13 cellular contexts compared by ENCODE assay signal in the genomic region with DNA sequence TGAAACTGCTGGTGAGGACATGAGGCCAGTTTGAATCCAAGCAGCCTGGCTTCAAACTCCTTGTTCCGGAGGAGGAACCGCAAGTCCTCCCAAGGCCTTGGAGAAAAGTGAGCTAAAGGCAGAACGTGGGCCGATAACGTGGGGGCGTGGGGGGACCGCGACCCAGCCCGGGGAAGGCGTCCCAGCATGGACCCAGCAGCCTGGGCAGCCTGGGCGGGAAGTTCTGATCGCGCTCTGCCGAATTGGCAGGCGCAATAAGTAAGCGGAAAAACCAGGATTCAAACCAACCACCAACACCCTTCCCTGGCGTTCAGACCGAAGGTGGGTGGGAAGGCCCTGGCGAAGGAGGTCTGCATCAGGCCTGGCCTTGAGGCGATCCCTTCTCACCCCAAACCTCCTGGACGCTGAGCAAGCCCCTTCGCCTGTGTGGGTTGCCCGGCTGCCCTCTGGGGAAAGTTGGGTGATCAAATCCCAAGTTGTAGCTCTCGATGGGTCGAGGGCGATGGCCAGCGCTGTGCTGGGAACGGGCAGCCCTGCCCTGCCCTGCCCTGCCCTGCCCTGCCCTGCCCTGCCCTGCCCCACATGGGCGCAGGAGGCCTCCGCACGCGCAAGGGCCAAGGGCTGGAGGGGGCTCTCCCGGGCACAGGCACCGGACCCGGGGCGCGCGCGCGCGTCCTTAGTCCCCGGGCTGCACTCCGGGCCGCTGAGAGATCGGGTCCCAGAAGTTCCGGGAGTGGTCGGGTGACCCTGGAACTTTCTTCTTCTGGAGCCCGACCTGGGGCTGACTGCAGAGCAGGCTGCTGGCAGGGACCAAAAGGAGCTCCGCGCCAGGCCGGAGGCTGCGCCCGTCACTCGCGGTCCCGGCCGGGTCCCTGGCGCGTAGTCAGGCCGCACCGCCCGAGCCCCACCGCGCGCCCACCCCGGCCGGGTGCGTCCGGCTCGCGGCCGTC. TPM values are rescaled to one million over a fixed set of nuclear protein-coding genes. Genes with fewer than 3 reads are reported as not detected.
DNase-seq lines count a peak whose midpoint lies in the region; ATAC-seq, FAIRE-seq and TF ChIP-seq lines count a peak whose summit lies in the region.
"Had no signal": no experiment of that assay in that cellular context is flagged by ENCODE, and none has a peak within 500 bp of the region (broad histone marks: within the 10 kb centered on the region; RNA-seq: fewer than 3 reads in every experiment).

No MANE protein-coding gene starts in this region.

- H3K36me3 ChIP-seq in ES-I3 (ENCODE audit: insufficient read depth, low read length), result no peaks in the 10 kb centered on the region; the same call in 1 of the 2 replicates
- H3K36me3 ChIP-seq in breast epithelium, result no peaks in the 10 kb centered on the region

- H3K4me1 ChIP-seq in ES-I3 (ENCODE audit: insufficient read depth, low read length), result no peaks in the 10 kb centered on the region
- H3K4me1 ChIP-seq in breast epithelium, result no peaks in the 10 kb centered on the region

- intact Hi-C loops in breast epithelium (cut with DNase I; ENCODE audit: low total_unique reads), result no loop called here

- H3K27ac ChIP-seq in breast epithelium, result peak overlapping the region in 1 of 2 donors; percentile 45

- ATAC-seq in GM19395 (IDR thresholded peaks at IDR 0.05; ENCODE audit: unreplicated experiment), result no peak

- H3K4me3 ChIP-seq in breast epithelium, result peak overlapping the region; percentile 51 to 75 (median 60)

- H3K9me3 ChIP-seq in ES-I3 (ENCODE audit: control insufficient read depth, insufficient read depth, low read length), result no peaks in the 10 kb centered on the region
- no peaks in the 10 kb centered on the region for H3K9me3 ChIP-seq in breast epithelium

- no peak for FAIRE-seq in GM12891 (lab: Jason Lieb, UNC)

- DNase-seq in breast epithelium (ENCODE audit: low spot score in 2 of 2) (no peak), iPS-NIHi7 (ENCODE audit: extremely low spot score) (peak; percentile 67), retina (peak; percentile 30), NCI-H446 treated with DMSO at 0.1 percent for 48 hours (lab: John Stamatoyannopoulos, UW) (no peak), GM12891 (ENCODE audit: insufficient read length, low spot score) (no peak)
- DNase-seq in stimulated activated naive CD4-positive, alpha-beta T cell treated with Interleukin-2 at 50 U/mL for 16 hours (lab: John Stamatoyannopoulos, UW), result no peak
- DNase-seq: activated CD4-positive, alpha-beta memory T cell treated with anti-CD3 and anti-CD28 coated beads, Interleukin-2, amount 10 ng/mL, durations not matched to agents 7 days and 5 days; immature natural killer cell; NCI-H1436 treated with DMSO at 0.1 percent for 48 hours; stimulated activated CD4-positive, alpha-beta T cell treated with anti-CD3 and anti-CD28 coated beads, Interleukin-2, amount 100 ng/mL, for 48 hours had no signal

- TF ChIP-seq CTCF in breast epithelium (IDR thresholded peaks at IDR 0.05), result no peak

- H3K27me3 ChIP-seq in breast epithelium, result peaks cover 0 to 15% of the 10 kb centered on the region in 2 donors

- H3K9ac ChIP-seq in ES-I3 (ENCODE audit: low read depth, low read length), result peak overlapping the region; percentile 64

- TF ChIP-seq POLR2A in breast epithelium (IDR thresholded peaks at IDR 0.05) (no peak), GM12891 (IDR thresholded peaks at IDR 0.05; ENCODE audit: low read depth, low read length) (no peak)

TF ChIP-seq in GM12891, 5 proteins besides CTCF, POLR2A, EP300 and RAD21:
- TF ChIP-seq POU2F2 (IDR thresholded peaks at IDR 0.05; ENCODE audit: low read depth, low read length), result no peak
- TF ChIP-seq SPI1 (IDR thresholded peaks at IDR 0.05; ENCODE audit: low read depth, low read length), result no peak
- TF ChIP-seq PAX5 (IDR thresholded peaks at IDR 0.05; ENCODE audit: insufficient read depth, low read length, severe bottlenecking), result no peak
- TF ChIP-seq TAF1 (IDR thresholded peaks at IDR 0.05; ENCODE audit: low read depth, low read length), result no peak
- TF ChIP-seq POLR2AphosphoS5 (IDR thresholded peaks at IDR 0.05; ENCODE audit: low read depth, low read length), result no peak

RNA-seq across cellular contexts. Expression of gene SLC22A3, which starts 0.6 kb away (rescaled TPM):
- 10 to 100 TPM in 1 of 3 donors, 1 to 10 TPM in 2; 3.4 to 13.1 (median 5.9) TPM for total RNA-seq in breast epithelium
- not detected for polyA plus RNA-seq in GM12891 (2012; ENCODE audit: low read depth, missing spikeins)
- total RNA-seq: activated CD4-positive, alpha-beta memory T cell treated with anti-CD3 and anti-CD28 coated beads, Interleukin-2, amount 10 ng/mL, durations not matched to agents 7 days and 5 days had no signal
- polyA plus RNA-seq: CD14-positive monocyte had no signal

Comparison
In these comparisons a context has a peak if more than half of its experiments do, and no peak if none do; other contexts are left out.
1. DNase-seq: peak in iPS-NIHi7 (single experiment) and retina (single experiment); none in breast epithelium (0 of 2), stimulated activated naive CD4-positive, alpha-beta T cell treated with Interleukin-2 at 50 U/mL for 16 hours (single experiment), NCI-H446 treated with DMSO at 0.1 percent for 48 hours (single experiment) and GM12891 (single experiment).